In genomic region chr21:46553993-46554392, GRCh38 we compare ENCODE assay signal across 18 cellular contexts. TPM values are rescaled to one million over a fixed set of nuclear protein-coding genes. Genes with fewer than 3 reads are reported as not detected.
DNase-seq lines count a peak whose midpoint lies in the region; ATAC-seq and TF ChIP-seq lines count a peak whose summit lies in the region.
"Had no signal": no experiment of that assay in that cellular context is flagged by ENCODE, and none has a peak within 500 bp of the region (broad histone marks: within the 10 kb centered on the region; RNA-seq: fewer than 3 reads in every experiment).

No MANE protein-coding gene starts in this region.

- peaks cover 0 to under 1% (median 0%) of the 10 kb centered on the region in 4 donors for H3K4me1 ChIP-seq in esophagus muscularis mucosa
- H3K4me1 ChIP-seq in body of pancreas, result no peaks in the 10 kb centered on the region
- H3K4me1 ChIP-seq: A549, Caco-2 had no signal

- no peaks in the 10 kb centered on the region for H3K27me3 Mint-ChIP-seq in activated naive CD4-positive, alpha-beta T cell treated with anti-CD3 and anti-CD28 coated beads, Interleukin-2, amount 50 U/mL, for 24 hours
- H3K27me3 Mint-ChIP-seq in activated naive CD4-positive, alpha-beta T cell treated with anti-CD3 and anti-CD28 coated beads, Interleukin-2, amount 10 ng/mL, durations not matched to agents 7 days and 5 days, result no peaks in the 10 kb centered on the region

- DNase-seq in activated naive CD4-positive, alpha-beta T cell treated with anti-CD3 and anti-CD28 coated beads, Interleukin-2, amount 10 ng/mL, durations not matched to agents 7 days and 5 days, result no peak
- DNase-seq in D341Med (ENCODE audit: low spot score) (peak; percentile 17), esophagus muscularis mucosa (ENCODE audit: extremely low spot score) (peak; percentile 29), sciatic nerve (ENCODE audit: low spot score) (peak; percentile 27), body of pancreas (no peak)
- DNase-seq: Caco-2, DMS53, HFFc6, KBM-7, NCI-H1417 treated with DMSO at 0.1 percent for 48 hours, NCI-H1930, NCI-H2171, NCI-H446 had no signal

- no peaks in the 10 kb centered on the region for H3K27me3 ChIP-seq in esophagus muscularis mucosa
- no peaks in the 10 kb centered on the region for H3K27me3 ChIP-seq in body of pancreas
- H3K27me3 ChIP-seq: BLaER1 treated with 17β-estradiol and CSF1 and Interleukin-3, amounts not matched to agents 10 nM and 100 nM had no signal

- ATAC-seq in sciatic nerve (no peak), body of pancreas (no peak), HG02623 (IDR thresholded peaks at IDR 0.05; ENCODE audit: unreplicated experiment) (no peak), GM18909 (IDR thresholded peaks at IDR 0.05; ENCODE audit: poor library complexity, unreplicated experiment) (no peak)
- ATAC-seq: A549 had no signal

- H3K27ac Mint-ChIP-seq in activated naive CD4-positive, alpha-beta T cell treated with anti-CD3 and anti-CD28 coated beads, Interleukin-2, amount 50 U/mL, for 24 hours, result peak overlapping the region; percentile 91
- H3K27ac Mint-ChIP-seq in activated naive CD4-positive, alpha-beta T cell treated with anti-CD3 and anti-CD28 coated beads, Interleukin-2, amount 10 ng/mL, durations not matched to agents 7 days and 5 days, result no peak overlapping the region
- H3K27ac Mint-ChIP-seq: HFFc6 had no signal

- no peak for TF ChIP-seq CTCF in esophagus muscularis mucosa (IDR thresholded peaks at IDR 0.05)
- no peak for TF ChIP-seq CTCF in body of pancreas (IDR thresholded peaks at IDR 0.05)

- CTCF ChIA-PET in activated naive CD4-positive, alpha-beta T cell treated with anti-CD3 and anti-CD28 coated beads, Interleukin-2, amount 10 ng/mL, durations not matched to agents 7 days and 5 days (lab: Charles Lee), result no interaction called here

- H3K9me3 ChIP-seq in esophagus muscularis mucosa (no peaks in the 10 kb centered on the region), body of pancreas (no peaks in the 10 kb centered on the region)
- H3K9me3 ChIP-seq: A549; BLaER1 treated with 17β-estradiol and CSF1 and Interleukin-3, amounts not matched to agents 10 nM and 100 nM; Caco-2 had no signal

- H3K36me3 ChIP-seq in esophagus muscularis mucosa (peaks cover 53 to 96% (median 83%) of the 10 kb centered on the region in 4 donors), body of pancreas (replicated peaks in 1 of 2; ENCODE audit: insufficient read depth in 1 of 2, low read depth in 2 of 2) (peaks cover 0 to 14% of the 10 kb centered on the region in 2 donors)

- H3K36me3 Mint-ChIP-seq in activated naive CD4-positive, alpha-beta T cell treated with anti-CD3 and anti-CD28 coated beads, Interleukin-2, amount 50 U/mL, for 24 hours, result peaks cover 10% of the 10 kb centered on the region
- H3K36me3 Mint-ChIP-seq in activated naive CD4-positive, alpha-beta T cell treated with anti-CD3 and anti-CD28 coated beads, Interleukin-2, amount 10 ng/mL, durations not matched to agents 7 days and 5 days, result peaks cover 53% of the 10 kb centered on the region

- TF ChIP-seq POLR2A in esophagus muscularis mucosa (IDR thresholded peaks at IDR 0.05; ENCODE audit: low read depth) (no peak), body of pancreas (IDR thresholded peaks at IDR 0.05) (no peak)

- H3K27ac ChIP-seq in esophagus muscularis mucosa (replicated peaks in 1 of 4), result no peak overlapping the region
- no peak overlapping the region for H3K27ac ChIP-seq in body of pancreas
- H3K27ac ChIP-seq: A549; BLaER1 treated with 17β-estradiol and CSF1 and Interleukin-3, amounts not matched to agents 10 nM and 100 nM had no signal

- H3K4me3 Mint-ChIP-seq in activated naive CD4-positive, alpha-beta T cell treated with anti-CD3 and anti-CD28 coated beads, Interleukin-2, amount 50 U/mL, for 24 hours, result no peak overlapping the region
- H3K4me3 Mint-ChIP-seq in activated naive CD4-positive, alpha-beta T cell treated with anti-CD3 and anti-CD28 coated beads, Interleukin-2, amount 10 ng/mL, durations not matched to agents 7 days and 5 days, result no peak overlapping the region
- H3K4me3 Mint-ChIP-seq: HFFc6 had no signal

- no peak for TF ChIP-seq EP300 in esophagus muscularis mucosa (IDR thresholded peaks at IDR 0.05)

- intact Hi-C loops in esophagus muscularis mucosa (cut with DNase I), result no loop called here
- intact Hi-C loops in sciatic nerve (cut with DNase I), result no loop called here
- intact Hi-C loops in body of pancreas (cut with DNase I), result no loop called here

- 96% methylated on average over 13 of the region's 13 CpGs for WGBS in esophagus muscularis mucosa
- 99 to 100% methylated on average over 7 to 12 of the region's 13 CpGs for WGBS in body of pancreas, 2 donors

- H3K4me1 Mint-ChIP-seq in activated naive CD4-positive, alpha-beta T cell treated with anti-CD3 and anti-CD28 coated beads, Interleukin-2, amount 50 U/mL, for 24 hours, result peaks cover 78% of the 10 kb centered on the region
- peaks cover 73% of the 10 kb centered on the region for H3K4me1 Mint-ChIP-seq in activated naive CD4-positive, alpha-beta T cell treated with anti-CD3 and anti-CD28 coated beads, Interleukin-2, amount 10 ng/mL, durations not matched to agents 7 days and 5 days

- H3K4me3 ChIP-seq in esophagus muscularis mucosa (no peak overlapping the region), body of pancreas (no peak overlapping the region)
- H3K4me3 ChIP-seq: A549; BLaER1 treated with 17β-estradiol and CSF1 and Interleukin-3, amounts not matched to agents 10 nM and 100 nM had no signal

- H3K9me3 Mint-ChIP-seq in activated naive CD4-positive, alpha-beta T cell treated with anti-CD3 and anti-CD28 coated beads, Interleukin-2, amount 50 U/mL, for 24 hours, result no peaks in the 10 kb centered on the region
- H3K9me3 Mint-ChIP-seq in activated naive CD4-positive, alpha-beta T cell treated with anti-CD3 and anti-CD28 coated beads, Interleukin-2, amount 10 ng/mL, durations not matched to agents 7 days and 5 days, result no peaks in the 10 kb centered on the region
- H3K9me3 Mint-ChIP-seq: HFFc6 had no signal

RNA-seq across cellular contexts. Expression of gene S100B, which starts 50.9 kb away (rescaled TPM):
- total RNA-seq in esophagus muscularis mucosa (10 to 100 TPM; 16.0 to 38.2 (median 30.7) TPM), sciatic nerve (1,180 TPM), body of pancreas (10 to 100 TPM in 1 of 2 donors, 1 to 10 TPM in 1; 2.6 to 33.9 TPM)
- total RNA-seq: Caco-2, HFFc6 had no signal

Comparison
In these comparisons a context has a peak if more than half of its experiments do, and no peak if none do; other contexts are left out.
1. DNase-seq: peak in D341Med (single experiment), esophagus muscularis mucosa (single experiment) and sciatic nerve (single experiment); none in activated naive CD4-positive, alpha-beta T cell treated with anti-CD3 and anti-CD28 coated beads, Interleukin-2, amount 10 ng/mL, durations not matched to agents 7 days and 5 days (single experiment) and body of pancreas (0 of 4).
2. RNA of gene S100B, which starts 50.9 kb away (total RNA-seq): 1,180 TPM in sciatic nerve (single experiment); 2.6 to 33.9 TPM in body of pancreas and 16.0 to 38.2 TPM in esophagus muscularis mucosa; every median in the first group is over 10 times any median in the second.